ENCODE assay signal across 1 cellular context in genomic region chr9:137008312-137008711, GRCh38.
TF ChIP-seq lines count a peak whose summit lies in the region.

No MANE protein-coding gene starts in this region.

TF ChIP-seq in HCT116, 20 proteins besides CTCF, POLR2A, EP300 and RAD21 (continued from another document):
- TF ChIP-seq CBX3 (IDR thresholded peaks at IDR 0.05; ENCODE audit: low read depth) (no peak), ELF1 (IDR thresholded peaks at IDR 0.05; ENCODE audit: borderline replicate concordance, low read depth) (no peak)
TF ChIP-seq in HCT116: peak in this region for 0.
